In genomic region chr14:73887116-73887490, GRCh38 we compare ENCODE assay signal across 8 cellular contexts. TPM values are rescaled to one million over a fixed set of nuclear protein-coding genes. Genes with fewer than 3 reads are reported as not detected.
DNase-seq lines count a peak whose midpoint lies in the region; ATAC-seq and TF ChIP-seq lines count a peak whose summit lies in the region.

No MANE protein-coding gene starts in this region.

- H3K4me1 ChIP-seq in cardiac muscle cell (ENCODE audit: low read depth) (peaks cover 16% of the 10 kb centered on the region), esophagus (ENCODE audit: control insufficient read depth in 2 of 2, insufficient read depth in 2 of 2, low read length in 1 of 2) (no peaks in the 10 kb centered on the region), neuronal stem cell (ENCODE audit: control insufficient read depth in 2 of 2, insufficient read depth in 1 of 2, low read depth in 1 of 2, low read length in 2 of 2) (peaks cover 0 to 12% of the 10 kb centered on the region in 2 donors)

- no peak overlapping the region for H2BK120ac ChIP-seq in neuronal stem cell (ENCODE audit: low read depth, low read length)

- H4K20me1 ChIP-seq in SU-DHL-6 (ENCODE audit: low read depth, low read length): peaks cover 6% of the 10 kb centered on the region; the same call in 1 of the 2 replicates

- 0% methylated on average over 13 of the region's 13 CpGs for WGBS in esophagus, 2 donors
- no CpG with 5 or more reads among the region's 13 CpGs for WGBS in neuronal stem cell (ENCODE audit: extremely low coverage in 2 of 2, insufficient read length in 2 of 2, insufficient replicate concordance in 1 of 2), 2 donors

- no peak overlapping the region for H3K14ac ChIP-seq in neuronal stem cell (ENCODE audit: low read length)

- no peaks in the 10 kb centered on the region for H3K36me3 ChIP-seq in cardiac muscle cell
- H3K36me3 ChIP-seq in SU-DHL-6 (ENCODE audit: low read length): no peaks in the 10 kb centered on the region
- H3K36me3 ChIP-seq in esophagus (ENCODE audit: control insufficient read depth in 2 of 2, insufficient read depth in 2 of 2, low read length in 1 of 2): no peaks in the 10 kb centered on the region
- peaks cover 0 to 18% of the 10 kb centered on the region in 2 donors for H3K36me3 ChIP-seq in neuronal stem cell (replicated peaks in 1 of 2; ENCODE audit: control insufficient read depth in 2 of 2, insufficient read depth in 2 of 2, low read length in 2 of 2)

- H4K91ac ChIP-seq in neuronal stem cell (ENCODE audit: low read depth, low read length, poor library complexity): no peak overlapping the region

- H3K9me3 ChIP-seq in cardiac muscle cell (ENCODE audit: low read depth) (no peaks in the 10 kb centered on the region), SU-DHL-6 (ENCODE audit: insufficient read depth, low read length) (no peaks in the 10 kb centered on the region), esophagus (ENCODE audit: control insufficient read depth in 2 of 2, insufficient read depth in 1 of 2, low read depth in 1 of 2, low read length in 1 of 2) (no peaks in the 10 kb centered on the region), neuronal stem cell (replicated peaks in 1 of 2; ENCODE audit: control insufficient read depth in 2 of 2, insufficient read depth in 1 of 2, low read depth in 1 of 2, low read length in 2 of 2) (no peaks in the 10 kb centered on the region)

- DNase-seq in cardiac muscle cell (ENCODE audit: low read depth in 1 of 2, low spot score in 1 of 2) (peak; percentile 37 to 43), cardiac septum (ENCODE audit: low spot score) (no peak), neuronal stem cell (ENCODE audit: low spot score) (no peak), cerebellar nuclear complex (lab: John Stamatoyannopoulos, UW) (no peak), COR-L47 (lab: John Stamatoyannopoulos, UW) (no peak)

- H3K27ac ChIP-seq in cardiac muscle cell (peak overlapping the region; percentile 92), SU-DHL-6 (ENCODE audit: low read depth, low read length) (peak overlapping the region; percentile 65), esophagus (ENCODE audit: low read depth in 2 of 2, low read length in 1 of 2) (peak overlapping the region; percentile 91 to 99), neuronal stem cell (replicated peaks; ENCODE audit: low read length) (peak overlapping the region; percentile 89)

- no peaks in the 10 kb centered on the region for H3K9me2 ChIP-seq in SU-DHL-6 (replicated peaks; ENCODE audit: insufficient read depth, low read length)

- H3K4me2 ChIP-seq in SU-DHL-6 (ENCODE audit: low read depth, low read length, poor library complexity, severe bottlenecking) (peak overlapping the region; percentile 96), neuronal stem cell (ENCODE audit: insufficient read depth, low read length, poor library complexity, severe bottlenecking) (peak overlapping the region; percentile 68)

- H3K27me3 ChIP-seq in cardiac muscle cell (no peaks in the 10 kb centered on the region), SU-DHL-6 (ENCODE audit: low read length) (no peaks in the 10 kb centered on the region), esophagus (ENCODE audit: control insufficient read depth in 1 of 2, insufficient read depth in 2 of 2, low read length in 2 of 2) (no peaks in the 10 kb centered on the region), neuronal stem cell (ENCODE audit: control insufficient read depth in 3 of 3, insufficient read depth in 3 of 3, low read depth in 1 of 3, low read length in 3 of 3) (no peaks in the 10 kb centered on the region)

- no peak overlapping the region for H2BK12ac ChIP-seq in neuronal stem cell (ENCODE audit: low read length)

- peak overlapping the region; percentile 91 for H2BK5ac ChIP-seq in neuronal stem cell (ENCODE audit: low read length)

- peak; percentile 11 for ATAC-seq in HG03064 (IDR thresholded peaks at IDR 0.05; ENCODE audit: low read depth, unreplicated experiment)

- TF ChIP-seq CTCF in cardiac muscle cell (IDR thresholded peaks at IDR 0.05; ENCODE audit: low read depth, low read length) (no peak), SU-DHL-6 (IDR thresholded peaks at IDR 0.05; ENCODE audit: insufficient read depth, low read length, poor library complexity, severe bottlenecking) (no peak)

- H3K23ac ChIP-seq in neuronal stem cell (ENCODE audit: low read depth, low read length, poor library complexity): no peak overlapping the region

- H4K8ac ChIP-seq in neuronal stem cell (ENCODE audit: low read depth, low read length): no peak overlapping the region

- peak overlapping the region; percentile 77 for H3K4me3 ChIP-seq in cardiac muscle cell
- peak overlapping the region; percentile 75 for H3K4me3 ChIP-seq in SU-DHL-6 (ENCODE audit: insufficient read depth, low read length, poor library complexity, severe bottlenecking)
- H3K4me3 ChIP-seq in esophagus (ENCODE audit: low read depth in 1 of 2, low read length in 2 of 2): peak overlapping the region; percentile 75 to 88
- peak overlapping the region; percentile 69 to 91 for H3K4me3 ChIP-seq in neuronal stem cell (ENCODE audit: low read length in 2 of 2)

- H3K79me2 ChIP-seq in SU-DHL-6 (ENCODE audit: insufficient read depth, low read length): peaks cover 67% of the 10 kb centered on the region

- H3K9ac ChIP-seq in SU-DHL-6 (ENCODE audit: low read length): peak overlapping the region; percentile 92
- H3K9ac ChIP-seq in neuronal stem cell (ENCODE audit: low read depth, low read length, poor library complexity): peak overlapping the region; percentile 86

- H2BK15ac ChIP-seq in neuronal stem cell (ENCODE audit: low read length): no peak overlapping the region

- no peaks in the 10 kb centered on the region for H3K79me1 ChIP-seq in neuronal stem cell (ENCODE audit: low read depth, low read length)

- intact Hi-C loops in cardiac septum (cut with DNase I): loop anchor here (5.0 kb wide), 1 partner anchor 35 kb away; the partner anchor contains the start of gene PTGR2

- H2AFZ ChIP-seq in SU-DHL-6 (ENCODE audit: low read depth, low read length, severe bottlenecking) (peak overlapping the region; percentile 67), neuronal stem cell (ENCODE audit: low read length) (peak overlapping the region; percentile 83)

- H2AK5ac ChIP-seq in neuronal stem cell (ENCODE audit: low read depth, low read length): peak overlapping the region; percentile 80

- peaks cover 23% of the 10 kb centered on the region for H3F3A ChIP-seq in SU-DHL-6 (ENCODE audit: insufficient read depth)

- no peak overlapping the region for H3K4ac ChIP-seq in neuronal stem cell (ENCODE audit: low read length)

- peak overlapping the region; percentile 91 for H3K18ac ChIP-seq in neuronal stem cell (ENCODE audit: low read length)

RNA-seq across cellular contexts. Expression of gene ZNF410, which starts 0.4 kb away (rescaled TPM):
- 29.9 and 32.1 TPM in 2 replicates for total RNA-seq in cardiac muscle cell
- polyA plus RNA-seq in cardiac muscle cell: 32.9 and 39.0 TPM in 2 replicates
- 19.9 TPM for total RNA-seq in cardiac septum
- polyA plus RNA-seq in esophagus: 10 to 100 TPM; 24.6 to 29.9 TPM
- polyA plus RNA-seq in neuronal stem cell (2013, experiment 1 of 2): 22.3 TPM
- polyA plus RNA-seq in neuronal stem cell (2013, experiment 2 of 2): 23.2 TPM

RNA-seq across cellular contexts. Expression of gene PTGR2, which starts 35.5 kb away (rescaled TPM):
- 9.5 and 16.4 TPM in 2 replicates for total RNA-seq in cardiac muscle cell
- 13.4 and 28.5 TPM in 2 replicates for polyA plus RNA-seq in cardiac muscle cell
- total RNA-seq in cardiac septum: 36.7 TPM
- 1 to 10 TPM; 3.0 to 4.2 TPM for polyA plus RNA-seq in esophagus
- polyA plus RNA-seq in neuronal stem cell (2013, experiment 1 of 2): 15.1 TPM
- polyA plus RNA-seq in neuronal stem cell (2013, experiment 2 of 2): 14.4 TPM

Comparison
In these comparisons a context has a peak if more than half of its experiments do, and no peak if none do; other contexts are left out.
1. DNase-seq: peak in cardiac muscle cell (2 of 2); none in cardiac septum (single experiment), neuronal stem cell (single experiment), cerebellar nuclear complex (0 of 2) and COR-L47 (single experiment).
2. Peak in every context shown above with its lines, with median percentiles within 50 percentile points of each other: H3K27ac ChIP-seq and H3K4me3 ChIP-seq.